1 cellular context compared by ENCODE assay signal in genomic region chr11:64230209-64230984, GRCh38.
TF ChIP-seq lines count a peak whose summit lies in the region.

Gene DNAJC4, plus strand, starts transcription at chr11:64230548. Its CDS starts 307 bp downstream, at chr11:64230855.

TF ChIP-seq in SK-N-SH, 30 proteins besides CTCF, POLR2A, EP300 and RAD21 (continued from another document):
- TF ChIP-seq REST (IDR thresholded peaks at IDR 0.05; ENCODE audit: low read depth, low read length) (no peak), YY1 (IDR thresholded peaks at IDR 0.05; ENCODE audit: low read depth) (peak; percentile 75; the same call in 1 of the 2 replicates), TCF12 (IDR thresholded peaks at IDR 0.05) (0 out of 2 replicates have a peak, but pooled peaks have one; percentile 3), TEAD4 (IDR thresholded peaks at IDR 0.05; ENCODE audit: borderline replicate concordance, insufficient read depth) (no peak), FOXM1 (IDR thresholded peaks at IDR 0.05; ENCODE audit: low read depth) (0 out of 2 replicates have a peak, but pooled peaks have one; percentile 23)
